1 cellular context compared by ENCODE assay signal in genomic region chr7:28028471-28028870, GRCh38.
TF ChIP-seq lines count a peak whose summit lies in the region.

No MANE protein-coding gene starts in this region.

TF ChIP-seq in H1, 55 proteins besides CTCF, POLR2A, EP300 and RAD21 (continued from another document):
- no peak for TF ChIP-seq CHD7 (IDR thresholded peaks at IDR 0.05; ENCODE audit: insufficient replicate concordance, low read length)
